ENCODE assay signal across 10 cellular contexts in genomic region chr3:156174229-156174847, GRCh38. TPM values are rescaled to one million over a fixed set of nuclear protein-coding genes. Genes with fewer than 3 reads are reported as not detected.
A peak's percentile ranks its signal among the peaks of the same experiment; 100 is the strongest.
DNase-seq lines count a peak whose midpoint lies in the region; ATAC-seq and TF ChIP-seq lines count a peak whose summit lies in the region.
"Had no signal": no experiment of that assay in that cellular context is flagged by ENCODE, and none has a peak within 500 bp of the region (broad histone marks: within the 10 kb centered on the region; RNA-seq: fewer than 3 reads in every experiment).

No MANE protein-coding gene starts in this region.

- H3K9me3 Mint-ChIP-seq in GM23338: no peaks in the 10 kb centered on the region
- H3K9me3 Mint-ChIP-seq: activated B cell treated with CpG ODN at 0.5 μM for 24 hours had no signal

- no peak overlapping the region for H3K9ac ChIP-seq in adipocyte (ENCODE audit: low read length)

- CTCF ChIA-PET in A673 (lab: Charles Lee): interaction anchor here (0.6 to 1.9 kb wide), 6 partner anchors 24 to 335 kb away, joined by 3 to 16 read pairs (median 6); no protein-coding TSS in a partner anchor

- peaks cover 4% of the 10 kb centered on the region; the same call in 1 of the 3 replicates for H3K4me1 Mint-ChIP-seq in GM23338
- H3K4me1 Mint-ChIP-seq: activated B cell treated with CpG ODN at 0.5 μM for 24 hours had no signal

- no peak overlapping the region for H3K27ac ChIP-seq in A673 (ENCODE audit: low read depth, low read length, poor library complexity, severe bottlenecking)
- H3K27ac ChIP-seq in GM23338 (ENCODE audit: low read depth): no peak overlapping the region
- H3K27ac ChIP-seq: epithelial cell of prostate had no signal

- H3K79me2 ChIP-seq in GM23338 (replicated peaks; ENCODE audit: insufficient read depth): no peaks in the 10 kb centered on the region

- H3K4me3 ChIP-seq in A673 (ENCODE audit: low read depth, low read length, poor library complexity, severe bottlenecking) (no peak overlapping the region), GM23338 (no peak overlapping the region), adipocyte (ENCODE audit: low read length) (no peak overlapping the region)

- no peak overlapping the region for H3K27ac Mint-ChIP-seq in GM23338
- H3K27ac Mint-ChIP-seq: activated B cell treated with CpG ODN at 0.5 μM for 24 hours had no signal

- ATAC-seq in GM23338 (peak; percentile 74), GM18520 (IDR thresholded peaks at IDR 0.05; ENCODE audit: unreplicated experiment) (no peak), GM21360 (IDR thresholded peaks at IDR 0.05; ENCODE audit: unreplicated experiment) (no peak)

- H3F3A ChIP-seq in GM23338 (replicated peaks; ENCODE audit: low read depth): no peaks in the 10 kb centered on the region

- H3K27me3 ChIP-seq in A673 (replicated peaks; ENCODE audit: insufficient read depth, low read depth, low read length, poor library complexity): no peaks in the 10 kb centered on the region
- no peaks in the 10 kb centered on the region for H3K27me3 ChIP-seq in GM23338 (ENCODE audit: insufficient read depth)
- no peaks in the 10 kb centered on the region for H3K27me3 ChIP-seq in adipocyte (replicated peaks; ENCODE audit: control insufficient read depth, insufficient read depth, low read length)

- H2AFZ ChIP-seq in GM23338: no peak overlapping the region

- no peaks in the 10 kb centered on the region for H3K36me3 Mint-ChIP-seq in GM23338 (ENCODE audit: low read depth)

- intact Hi-C loops in A673 (cut with micrococcal nuclease; ENCODE audit: unreplicated experiment): loop anchor here (2.0 to 5.0 kb wide), 2 partner anchors 208 to 333 kb away; no protein-coding TSS in a partner anchor

- DNase-seq in A673 (ENCODE audit: low spot score): peak; percentile 54
- peak; percentile 33 for DNase-seq in GM23338 (ENCODE audit: low spot score)
- peak; percentile 36 for DNase-seq in adipocyte (ENCODE audit: low read depth)
- peak; percentile 25 for DNase-seq in iPS DF 4.7 (ENCODE audit: extremely low read depth, low spot score)
- no peak for DNase-seq in NCI-H146 (lab: John Stamatoyannopoulos, UW)
- DNase-seq in T-helper 9 cell: no peak
- DNase-seq: activated B cell treated with CpG ODN at 0.5 μM for 24 hours had no signal

- 0 out of 2 replicates have a peak, but pooled peaks cover 2% of the 10 kb centered on the region for H3K9me2 ChIP-seq in GM23338 (ENCODE audit: insufficient read depth)

- POLR2A ChIA-PET in A673 (lab: Charles Lee; ENCODE audit: low non-redundant PET): interaction anchor here (0.6 kb wide), 1 partner anchor 975 kb away, joined by 3 read pairs; no protein-coding TSS in a partner anchor

- H3K36me3 ChIP-seq in A673 (ENCODE audit: insufficient read depth, low read length, poor library complexity, severe bottlenecking): no peaks in the 10 kb centered on the region
- H3K36me3 ChIP-seq in GM23338 (ENCODE audit: insufficient read depth): no peaks in the 10 kb centered on the region
- H3K36me3 ChIP-seq in adipocyte (ENCODE audit: control insufficient read depth, insufficient read depth, low read length, severe bottlenecking): no peaks in the 10 kb centered on the region

- H3K4me2 ChIP-seq in GM23338: no peak overlapping the region

- H3K4me3 Mint-ChIP-seq in GM23338: no peak overlapping the region
- H3K4me3 Mint-ChIP-seq: activated B cell treated with CpG ODN at 0.5 μM for 24 hours had no signal

- BruUV-seq in A673 (replicated peaks; lab: Mats Ljungman, UMichigan): no TSS peak

- H3K4me1 ChIP-seq in A673 (ENCODE audit: insufficient read depth, low read length, poor library complexity, severe bottlenecking) (no peaks in the 10 kb centered on the region), GM23338 (ENCODE audit: insufficient read depth) (no peaks in the 10 kb centered on the region), adipocyte (ENCODE audit: control insufficient read depth, insufficient read depth, low read length) (no peaks in the 10 kb centered on the region)

- TF ChIP-seq CTCF in A673 (conservative IDR thresholded peaks at IDR 0.05; ENCODE audit: low read depth, low read length) (peak; percentile 51), GM23338 (conservative IDR thresholded peaks at IDR 0.05; ENCODE audit: low read depth in 2 of 2) (peak; percentile 47 to 67)

- H3K9me3 ChIP-seq in A673 (ENCODE audit: low read depth, low read length, poor library complexity, severe bottlenecking) (no peaks in the 10 kb centered on the region), adipocyte (ENCODE audit: control insufficient read depth, low read length) (no peaks in the 10 kb centered on the region)

- H3K27me3 Mint-ChIP-seq in GM23338 (ENCODE audit: insufficient read depth, low read depth, poor library complexity): peaks cover 2% of the 10 kb centered on the region

- no peaks in the 10 kb centered on the region for H4K20me1 ChIP-seq in GM23338 (replicated peaks; ENCODE audit: insufficient read depth)

TF ChIP-seq in GM23338, 12 proteins besides CTCF, POLR2A, EP300 and RAD21 (continues in another document):
- no peak for TF ChIP-seq REST (IDR thresholded peaks at IDR 0.05; ENCODE audit: unreplicated experiment)
- no peak for TF ChIP-seq ZNF331 (CRISPR knock-in tag; IDR thresholded peaks at IDR 0.05; ENCODE audit: low read depth)
- no peak for TF ChIP-seq NANOG (IDR thresholded peaks at IDR 0.05; ENCODE audit: borderline replicate concordance)
- no peak for TF ChIP-seq EZH2 (IDR thresholded peaks at IDR 0.05; ENCODE audit: low read depth, unreplicated experiment)
- TF ChIP-seq POLR2AphosphoS5 (IDR thresholded peaks at IDR 0.05; ENCODE audit: low read depth): no peak
- no peak for TF ChIP-seq JUNB (IDR thresholded peaks at IDR 0.05; ENCODE audit: unreplicated experiment)
- no peak for TF ChIP-seq ETS1 (IDR thresholded peaks at IDR 0.05)

RNA-seq across cellular contexts. Expression of gene KCNAB1, which starts 54.0 kb away (rescaled TPM):
- total RNA-seq in A673 (2021): not detected in 2 replicates
- 0.08 and 0.69 TPM in 2 replicates for total RNA-seq in GM23338 (2014; rRNA removed; shearing (Covaris generic))
- polyA plus RNA-seq in GM23338 (2016; fragmentation: Nextera tagmentation; extraction: Ambion mirVana): 1.3 and 2.6 TPM in 2 replicates
- total RNA-seq: activated B cell treated with CpG ODN at 0.5 μM for 24 hours had no signal

Comparison
In these comparisons a context has a peak if more than half of its experiments do, and no peak if none do; other contexts are left out.
1. DNase-seq: peak in A673 (single experiment), GM23338 (single experiment), adipocyte (single experiment) and iPS DF 4.7 (single experiment); none in NCI-H146 (single experiment) and T-helper 9 cell (single experiment).